Comparison of ENCODE assay signal across 16 cellular contexts in the genomic region with DNA sequence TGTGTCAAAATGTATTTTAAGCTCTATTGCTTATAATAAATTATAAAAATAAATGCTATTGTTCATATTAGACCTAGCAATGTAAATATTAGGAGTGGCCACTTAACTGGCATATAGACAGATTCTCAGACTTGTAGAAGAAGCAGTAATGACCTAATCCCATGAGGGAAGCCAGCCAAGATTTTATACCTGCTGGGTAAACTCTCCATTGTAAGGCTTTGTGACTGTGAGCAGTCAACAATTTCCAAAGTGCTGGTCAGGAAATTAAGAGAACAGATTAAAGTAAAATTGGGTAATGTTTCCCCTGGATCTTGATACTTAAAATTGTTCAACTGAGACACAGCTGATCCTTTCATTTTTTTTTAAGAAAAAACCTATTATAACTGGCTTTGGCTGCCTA.
DNase-seq lines count a peak whose midpoint lies in the region; ATAC-seq and TF ChIP-seq lines count a peak whose summit lies in the region.
"Had no signal": no experiment of that assay in that cellular context is flagged by ENCODE, and none has a peak within 500 bp of the region (broad histone marks: within the 10 kb centered on the region; RNA-seq: fewer than 3 reads in every experiment).

No MANE protein-coding gene starts in this region.

- no peaks in the 10 kb centered on the region for H4K20me1 ChIP-seq in GM23338 (replicated peaks; ENCODE audit: insufficient read depth)

- ATAC-seq in GM23338 (no peak), RWPE2 (ENCODE audit: low read depth) (peak; percentile 84)
- ATAC-seq: left lobe of liver had no signal

- no peaks in the 10 kb centered on the region for H3K36me3 Mint-ChIP-seq in GM23338 (ENCODE audit: low read depth)

- H3K4me2 ChIP-seq in GM23338, result no peak overlapping the region

- H3K4me3 Mint-ChIP-seq in GM23338, result no peak overlapping the region

- peaks cover 4% of the 10 kb centered on the region; the same call in 1 of the 2 replicates for H3K79me2 ChIP-seq in GM23338 (replicated peaks; ENCODE audit: insufficient read depth)

- H3K4me3 ChIP-seq in GM23338, result no peak overlapping the region
- H3K4me3 ChIP-seq in RWPE2 (ENCODE audit: severe bottlenecking), result no peak overlapping the region
- H3K4me3 ChIP-seq: esophagus squamous epithelium had no signal

- H3K9me2 ChIP-seq in GM23338 (ENCODE audit: insufficient read depth), result no peaks in the 10 kb centered on the region

- H3F3A ChIP-seq in GM23338 (replicated peaks; ENCODE audit: low read depth), result no peaks in the 10 kb centered on the region

- peaks cover 5% of the 10 kb centered on the region for H3K27me3 Mint-ChIP-seq in GM23338 (ENCODE audit: insufficient read depth, low read depth, poor library complexity)

- peak overlapping the region; percentile 78; the same call in 1 of the 2 replicates for H3K27ac Mint-ChIP-seq in GM23338

- H3K4me1 ChIP-seq in GM23338 (ENCODE audit: insufficient read depth) (no peaks in the 10 kb centered on the region; the same call in 1 of the 2 replicates), RWPE2 (ENCODE audit: insufficient read depth, poor library complexity, severe bottlenecking) (peaks cover 3% of the 10 kb centered on the region)

- no peak for DNase-seq in GM23338 (ENCODE audit: low spot score)
- DNase-seq in NCI-H1417 treated with DMSO at 0.1 percent for 48 hours (lab: John Stamatoyannopoulos, UW), result peak; percentile 68
- no peak for DNase-seq in RWPE2 (ENCODE audit: low spot score)
- DNase-seq in iPS-NIHi11 (ENCODE audit: low spot score), result peak; percentile 12
- no peak for DNase-seq in epidermal melanocyte (ENCODE audit: insufficient read length, low spot score)
- DNase-seq in amniotic stem cell (lab: John Stamatoyannopoulos, UW), result no peak
- no peak for DNase-seq in SKM-1 treated with dmso at 0.1 percent for 144 hours (lab: John Stamatoyannopoulos, UW; ENCODE audit: unreplicated experiment)
- DNase-seq: activated T-cell treated with anti-CD3 and anti-CD28 coated beads, Interleukin-2, amount 50 U/mL, for 48 hours; DMS79; esophagus squamous epithelium; H7; hypothalamus; Kasumi-1; SIG-M5 had no signal

- H2AFZ ChIP-seq in GM23338, result no peak overlapping the region

- no peak overlapping the region for H3K27ac ChIP-seq in GM23338 (ENCODE audit: low read depth)
- no peak overlapping the region for H3K27ac ChIP-seq in RWPE2 (ENCODE audit: poor library complexity, severe bottlenecking)
- H3K27ac ChIP-seq: HL-60 had no signal

- no peaks in the 10 kb centered on the region for H3K36me3 ChIP-seq in GM23338 (ENCODE audit: insufficient read depth)
- H3K36me3 ChIP-seq in RWPE2 (ENCODE audit: low read depth), result no peaks in the 10 kb centered on the region
- H3K36me3 ChIP-seq: esophagus squamous epithelium had no signal

- no peaks in the 10 kb centered on the region for H3K27me3 ChIP-seq in GM23338 (ENCODE audit: insufficient read depth)
- H3K27me3 ChIP-seq in RWPE2 (ENCODE audit: insufficient read depth, poor library complexity, severe bottlenecking), result no peaks in the 10 kb centered on the region
- H3K27me3 ChIP-seq: esophagus squamous epithelium had no signal

- TF ChIP-seq CTCF in GM23338 (conservative IDR thresholded peaks at IDR 0.05; ENCODE audit: low read depth in 2 of 2) (no peak), RWPE2 (IDR thresholded peaks at IDR 0.05; ENCODE audit: poor library complexity, severe bottlenecking) (no peak)

- H3K9me3 ChIP-seq in RWPE2 (ENCODE audit: severe bottlenecking), result no peaks in the 10 kb centered on the region
- H3K9me3 ChIP-seq: esophagus squamous epithelium had no signal

- peaks cover 12% of the 10 kb centered on the region for H3K4me1 Mint-ChIP-seq in GM23338

- no peaks in the 10 kb centered on the region for H3K9me3 Mint-ChIP-seq in GM23338

TF ChIP-seq in GM23338, 12 proteins besides CTCF, POLR2A, EP300 and RAD21:
- TF ChIP-seq EZH2phosphoT487 (IDR thresholded peaks at IDR 0.05; ENCODE audit: unreplicated experiment) (no peak), ZNF114 (CRISPR knock-in tag; IDR thresholded peaks at IDR 0.05) (no peak), ETS1 (IDR thresholded peaks at IDR 0.05) (no peak), JUNB (IDR thresholded peaks at IDR 0.05; ENCODE audit: unreplicated experiment) (no peak)
TF ChIP-seq in GM23338: peak in this region for 0.

Comparison
In these comparisons a context has a peak if more than half of its experiments do, and no peak if none do; other contexts are left out.
1. DNase-seq: peak in NCI-H1417 treated with DMSO at 0.1 percent for 48 hours (single experiment) and iPS-NIHi11 (single experiment); none in GM23338 (single experiment), RWPE2 (single experiment), epidermal melanocyte (single experiment), amniotic stem cell (single experiment) and SKM-1 treated with dmso at 0.1 percent for 144 hours (single experiment).